Comparison of ENCODE assay signal across 22 cellular contexts in the genomic region with DNA sequence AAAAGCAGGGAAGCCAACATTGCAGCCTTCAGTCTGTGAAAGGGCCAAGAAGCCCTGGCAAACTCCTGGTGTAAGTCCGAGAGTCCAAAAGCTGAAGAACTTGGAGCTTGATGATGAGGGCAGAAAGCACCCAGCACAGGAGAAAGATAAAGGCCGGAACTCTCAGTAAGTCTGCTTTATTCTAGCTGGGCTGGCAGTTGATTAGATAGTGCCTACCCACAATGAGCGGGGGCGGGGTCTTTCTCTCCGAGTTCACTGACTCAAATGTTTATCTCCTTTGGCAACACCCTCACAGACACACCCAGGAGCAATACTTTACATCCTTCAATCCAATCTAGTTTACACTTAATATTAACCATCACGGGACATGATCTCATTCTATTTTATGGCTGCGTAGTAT.
"Had no signal": no experiment of that assay in that cellular context is flagged by ENCODE, and none has a peak within 500 bp of the region (broad histone marks: within the 10 kb centered on the region; RNA-seq: fewer than 3 reads in every experiment).

No MANE protein-coding gene starts in this region.

- H3K27ac Mint-ChIP-seq: dendritic cell treated with granulocyte-macrophage colony-stimulating factor and Interleukin-4, amounts not matched to agents 40 ng/mL and 50 ng/mL, for 4 days; effector memory CD8-positive, alpha-beta T cell; nephron; stimulated activated naive B cell treated with anti-CD40 and anti-IgM and Interleukin-4, amounts not matched to agents 10 μg/mL and 1 μg/mL and 100 μg/mL, for 72 hours had no signal

- H3K27me3 Mint-ChIP-seq: dendritic cell treated with granulocyte-macrophage colony-stimulating factor and Interleukin-4, amounts not matched to agents 40 ng/mL and 50 ng/mL, for 4 days; effector memory CD8-positive, alpha-beta T cell; naive B cell; stimulated activated naive B cell treated with anti-CD40 and anti-IgM and Interleukin-4, amounts not matched to agents 10 μg/mL and 1 μg/mL and 100 μg/mL, for 72 hours had no signal

- H3K36me3 ChIP-seq: esophagus squamous epithelium, right lobe of liver, stomach, thoracic aorta, transverse colon had no signal

- H3K36me3 Mint-ChIP-seq: naive B cell; stimulated activated naive B cell treated with anti-CD40 and anti-IgM and Interleukin-4, amounts not matched to agents 10 μg/mL and 1 μg/mL and 100 μg/mL, for 72 hours had no signal

- ATAC-seq: effector memory CD8-positive, alpha-beta T cell; foreskin keratinocyte; left colon; left ventricle myocardium superior; psoas muscle; right lobe of liver; stimulated activated naive B cell treated with anti-CD40 and anti-IgM and Interleukin-4, amounts not matched to agents 10 μg/mL and 1 μg/mL and 100 μg/mL, for 72 hours had no signal

- H3K9me3 Mint-ChIP-seq: nephron had no signal

- H3K4me3 Mint-ChIP-seq: dendritic cell treated with granulocyte-macrophage colony-stimulating factor and Interleukin-4, amounts not matched to agents 40 ng/mL and 50 ng/mL, for 4 days; effector memory CD8-positive, alpha-beta T cell; naive B cell; nephron; stimulated activated naive B cell treated with anti-CD40 and anti-IgM and Interleukin-4, amounts not matched to agents 10 μg/mL and 1 μg/mL and 100 μg/mL, for 72 hours had no signal

- H3K4me1 ChIP-seq: esophagus squamous epithelium, foreskin keratinocyte, psoas muscle, right lobe of liver, stomach, transverse colon had no signal

- H3K4me1 Mint-ChIP-seq: naive B cell; nephron; stimulated activated naive B cell treated with anti-CD40 and anti-IgM and Interleukin-4, amounts not matched to agents 10 μg/mL and 1 μg/mL and 100 μg/mL, for 72 hours had no signal

- DNase-seq: effector memory CD8-positive, alpha-beta T cell; esophagus squamous epithelium; foreskin keratinocyte; kidney; left colon; left ventricle myocardium superior; mesenchymal stem cell; midbrain; naive B cell; psoas muscle; retina; right lobe of liver; stimulated activated CD4-positive, alpha-beta T cell treated with anti-CD3 and anti-CD28 coated beads, Interleukin-2, amount 100 ng/mL, for 24 hours; stimulated activated CD4-positive, alpha-beta T cell treated with anti-CD3 and anti-CD28 coated beads, Interleukin-4, amount 100 ng/mL, for 4 hours; stimulated activated naive B cell treated with anti-CD40 and anti-IgM and Interleukin-4, amounts not matched to agents 10 μg/mL and 1 μg/mL and 100 μg/mL, for 72 hours; stomach; transverse colon had no signal

- H3K27me3 ChIP-seq: esophagus squamous epithelium, foreskin keratinocyte, right lobe of liver, stomach, transverse colon had no signal

- H3K27ac ChIP-seq: epithelial cell of prostate, esophagus squamous epithelium, foreskin keratinocyte, psoas muscle, right lobe of liver, stomach, thoracic aorta, transverse colon had no signal

- H3K9me3 ChIP-seq: esophagus squamous epithelium, psoas muscle, right lobe of liver, thoracic aorta, transverse colon had no signal

- H3K4me3 ChIP-seq: esophagus squamous epithelium, lung, psoas muscle, right lobe of liver, stomach, thoracic aorta, transverse colon had no signal
